Comparison of ENCODE assay signal across 1 cellular context in genomic region chr10:62651341-62651740, GRCh38.
TF ChIP-seq lines count a peak whose summit lies in the region.

No MANE protein-coding gene starts in this region.

TF ChIP-seq in IMR-90, 13 proteins besides CTCF, POLR2A, EP300 and RAD21 (continued from another document):
- TF ChIP-seq ELK1 (IDR thresholded peaks at IDR 0.05; ENCODE audit: borderline replicate concordance, low read depth, low read length) (no peak), SMC3 (IDR thresholded peaks at IDR 0.05; ENCODE audit: low read depth, low read length) (no peak), CEBPB (IDR thresholded peaks at IDR 0.05; ENCODE audit: low read depth, low read length) (no peak), MAZ (IDR thresholded peaks at IDR 0.05; ENCODE audit: borderline replicate concordance, low read depth, low read length) (no peak), FOS (IDR thresholded peaks at IDR 0.05; ENCODE audit: low read depth, low read length) (no peak), RFX5 (IDR thresholded peaks at IDR 0.05; ENCODE audit: low read depth, low read length) (no peak)
